In genomic region chr13:29961036-29961685, GRCh38 we compare ENCODE assay signal across 17 cellular contexts.
"Had no signal": no experiment of that assay in that cellular context is flagged by ENCODE, and none has a peak within 500 bp of the region (broad histone marks: within the 10 kb centered on the region; RNA-seq: fewer than 3 reads in every experiment).

No MANE protein-coding gene starts in this region.

- H3K9me3 Mint-ChIP-seq: activated B cell treated with CpG ODN at 0.5 μM for 24 hours; activated T-cell treated with anti-CD3 and anti-CD28 coated beads, Interleukin-2, amount 50 U/mL, for 4 hours; immature natural killer cell had no signal

- H3K4me1 Mint-ChIP-seq: activated B cell treated with CpG ODN at 0.5 μM for 24 hours, immature natural killer cell had no signal

- H3K27ac Mint-ChIP-seq: activated B cell treated with CpG ODN at 0.5 μM for 24 hours; activated naive CD8-positive, alpha-beta T cell; immature natural killer cell had no signal

- H3K4me3 Mint-ChIP-seq: activated B cell treated with CpG ODN at 0.5 μM for 24 hours; activated naive CD8-positive, alpha-beta T cell; activated T-cell treated with anti-CD3 and anti-CD28 coated beads, Interleukin-2, amount 50 U/mL, for 4 hours; immature natural killer cell had no signal

- H3K9me3 ChIP-seq: neutrophil, transverse colon, vagina had no signal

- H3K27me3 ChIP-seq: neutrophil, transverse colon, vagina had no signal

- H3K36me3 ChIP-seq: brain microvascular endothelial cell, neutrophil, transverse colon, vagina had no signal

- H3K4me1 ChIP-seq: foreskin keratinocyte, transverse colon, vagina had no signal

- H3K27me3 Mint-ChIP-seq: activated naive CD8-positive, alpha-beta T cell had no signal

- H3K27ac ChIP-seq: brain microvascular endothelial cell, foreskin keratinocyte, neutrophil, transverse colon, vagina had no signal

- DNase-seq: activated B cell treated with CpG ODN at 0.5 μM for 24 hours; activated CD4-positive, alpha-beta T cell treated with anti-CD3 and anti-CD28 coated beads, Interleukin-2, amount 50 U/mL, for 1 hour; activated gamma-delta T cell; activated T-cell treated with anti-CD3 and anti-CD28 coated beads, Interleukin-2, amount 50 U/mL, for 4 hours; brain microvascular endothelial cell; cortex of kidney; effector CD4-positive, alpha-beta T cell; foreskin keratinocyte; immature natural killer cell; mesenchymal stem cell; small intestine; stimulated activated CD4-positive, alpha-beta T cell treated with anti-CD3 and anti-CD28 coated beads, Interleukin-4, amount 100 ng/mL, for 24 hours; stimulated activated naive CD8-positive, alpha-beta T cell treated with anti-CD3 and anti-CD28 coated beads, Interleukin-15, Interleukin-2, amounts not matched to agents 100 U/mL and 50 U/mL, for 24 hours; transverse colon had no signal

- H3K4me3 ChIP-seq: transverse colon, vagina had no signal

- H3K36me3 Mint-ChIP-seq: activated naive CD8-positive, alpha-beta T cell; immature natural killer cell had no signal
